In the genomic region with DNA sequence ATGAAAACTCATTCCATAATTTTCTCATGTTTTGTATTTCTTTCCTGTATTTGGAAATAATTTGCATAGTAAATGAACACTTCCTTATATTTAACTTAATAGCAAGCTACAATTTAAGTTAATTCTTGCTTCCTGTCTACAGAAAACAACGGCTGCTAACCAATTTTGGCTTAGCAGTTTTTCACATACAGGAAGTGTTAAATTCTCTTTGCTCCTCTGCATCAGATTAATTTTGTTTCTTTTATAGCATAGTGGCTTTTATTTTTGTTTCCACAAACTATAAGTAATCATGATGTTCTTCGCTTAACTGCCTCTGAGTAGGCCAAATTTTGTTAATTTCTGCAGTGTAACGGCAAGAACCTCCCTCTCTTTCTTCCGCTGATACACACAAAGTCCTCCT, we compare ENCODE assay signal across 18 cellular contexts.
DNase-seq lines count a peak whose midpoint lies in the region; ATAC-seq and TF ChIP-seq lines count a peak whose summit lies in the region.
"Had no signal": no experiment of that assay in that cellular context is flagged by ENCODE, and none has a peak within 500 bp of the region (broad histone marks: within the 10 kb centered on the region; RNA-seq: fewer than 3 reads in every experiment).

No MANE protein-coding gene starts in this region.

- H3K27ac ChIP-seq in BLaER1 (no peak overlapping the region), SK-N-MC (peak overlapping the region; percentile 44; the same call in 1 of the 2 replicates), Peyer's patch (no peak overlapping the region)
- H3K27ac ChIP-seq: BLaER1 treated with 17β-estradiol and CSF1 and Interleukin-3, amounts not matched to agents 10 nM and 100 nM had no signal

- H2AFZ ChIP-seq in Loucy (ENCODE audit: low read length) = peak overlapping the region; percentile 56
- H2AFZ ChIP-seq: GM23338 had no signal

- intact Hi-C loops in activated CD4-positive, alpha-beta memory T cell treated with anti-CD3 and anti-CD28 coated beads for 36 hours (cut with micrococcal nuclease) = no loop called here

- no peaks in the 10 kb centered on the region for H3K36me3 ChIP-seq in BLaER1
- no peaks in the 10 kb centered on the region for H3K36me3 ChIP-seq in Loucy (ENCODE audit: insufficient read depth, low read length)
- no peaks in the 10 kb centered on the region for H3K36me3 ChIP-seq in SK-N-MC (ENCODE audit: insufficient read depth, low read length)
- no peaks in the 10 kb centered on the region for H3K36me3 ChIP-seq in Peyer's patch
- H3K36me3 ChIP-seq: BLaER1 treated with 17β-estradiol and CSF1 and Interleukin-3, amounts not matched to agents 10 nM and 100 nM; HAP-1 had no signal

- ATAC-seq in natural killer cell treated with Interleukin-12 subunit alpha and Interleukin-12 subunit beta and Interleukin-15 and Interleukin-18, amount 100 ng/mL, for 72 hours = no peak
- ATAC-seq: GM23338 had no signal

- H3K9me3 ChIP-seq in BLaER1 (no peaks in the 10 kb centered on the region), Loucy (ENCODE audit: insufficient read depth, low read depth, low read length) (no peaks in the 10 kb centered on the region), SK-N-MC (ENCODE audit: low read depth, low read length) (no peaks in the 10 kb centered on the region), Peyer's patch (no peaks in the 10 kb centered on the region)
- H3K9me3 ChIP-seq: BLaER1 treated with 17β-estradiol and CSF1 and Interleukin-3, amounts not matched to agents 10 nM and 100 nM; HAP-1 had no signal

- H3K4me3 ChIP-seq in BLaER1 (no peak overlapping the region), Loucy (ENCODE audit: low read length, poor library complexity, severe bottlenecking) (peak overlapping the region; percentile 35), SK-N-MC (peak overlapping the region; percentile 21; the same call in 1 of the 2 replicates), Peyer's patch (no peak overlapping the region)
- H3K4me3 ChIP-seq: BLaER1 treated with 17β-estradiol and CSF1 and Interleukin-3, amounts not matched to agents 10 nM and 100 nM; GM23338; HAP-1 had no signal

- H4K20me1 ChIP-seq in BLaER1 (no peaks in the 10 kb centered on the region), Loucy (ENCODE audit: insufficient read depth, low read length, poor library complexity, severe bottlenecking) (no peaks in the 10 kb centered on the region)
- H4K20me1 ChIP-seq: BLaER1 treated with 17β-estradiol and CSF1 and Interleukin-3, amounts not matched to agents 10 nM and 100 nM had no signal

- no peaks in the 10 kb centered on the region for H3F3A ChIP-seq in Loucy (ENCODE audit: low read depth)

- TF ChIP-seq CTCF in Loucy (conservative IDR thresholded peaks at IDR 0.05; ENCODE audit: low read length) (no peak), Peyer's patch (IDR thresholded peaks at IDR 0.05) (no peak)

- H3K9ac ChIP-seq in BLaER1 (no peak overlapping the region), Loucy (ENCODE audit: low read depth, low read length, poor library complexity, severe bottlenecking) (peak overlapping the region; percentile 8), SK-N-MC (ENCODE audit: insufficient read length) (no peak overlapping the region)
- H3K9ac ChIP-seq: BLaER1 treated with 17β-estradiol and CSF1 and Interleukin-3, amounts not matched to agents 10 nM and 100 nM had no signal

- TF ChIP-seq POLR2A in Peyer's patch (IDR thresholded peaks at IDR 0.05) = no peak

- H3K36me3 Mint-ChIP-seq in natural killer cell treated with Interleukin-12 subunit alpha and Interleukin-12 subunit beta and Interleukin-15 and Interleukin-18, amount 100 ng/mL, for 72 hours = no peaks in the 10 kb centered on the region
- H3K36me3 Mint-ChIP-seq in activated CD4-positive, alpha-beta memory T cell treated with anti-CD3 and anti-CD28 coated beads for 36 hours = no peaks in the 10 kb centered on the region
- H3K36me3 Mint-ChIP-seq: CD14-positive monocyte; CD8-positive, alpha-beta memory T cell had no signal

- no peaks in the 10 kb centered on the region for H3K9me3 Mint-ChIP-seq in natural killer cell treated with Interleukin-12 subunit alpha and Interleukin-12 subunit beta and Interleukin-15 and Interleukin-18, amount 100 ng/mL, for 72 hours
- no peaks in the 10 kb centered on the region for H3K9me3 Mint-ChIP-seq in activated CD4-positive, alpha-beta memory T cell treated with anti-CD3 and anti-CD28 coated beads for 36 hours
- H3K9me3 Mint-ChIP-seq: CD14-positive monocyte; CD4-positive, alpha-beta T cell; GM23338; HFFc6 had no signal

- no peaks in the 10 kb centered on the region for H3K9me2 ChIP-seq in Loucy (replicated peaks; ENCODE audit: low read depth, low read length)

- peak overlapping the region in 1 of 2 donors; percentile 72 for H3K27ac Mint-ChIP-seq in natural killer cell treated with Interleukin-12 subunit alpha and Interleukin-12 subunit beta and Interleukin-15 and Interleukin-18, amount 100 ng/mL, for 72 hours
- H3K27ac Mint-ChIP-seq in activated CD4-positive, alpha-beta memory T cell treated with anti-CD3 and anti-CD28 coated beads for 36 hours = no peak overlapping the region
- H3K27ac Mint-ChIP-seq: B cell; CD14-positive monocyte; CD4-positive, alpha-beta T cell; CD8-positive, alpha-beta memory T cell; GM23338; HFFc6 had no signal

- H3K4me3 Mint-ChIP-seq in natural killer cell treated with Interleukin-12 subunit alpha and Interleukin-12 subunit beta and Interleukin-15 and Interleukin-18, amount 100 ng/mL, for 72 hours = peak overlapping the region; percentile 22
- no peak overlapping the region for H3K4me3 Mint-ChIP-seq in activated CD4-positive, alpha-beta memory T cell treated with anti-CD3 and anti-CD28 coated beads for 36 hours
- H3K4me3 Mint-ChIP-seq: B cell; CD14-positive monocyte; CD4-positive, alpha-beta T cell; CD8-positive, alpha-beta memory T cell; GM23338; HFFc6 had no signal

- H3K4me1 Mint-ChIP-seq in natural killer cell treated with Interleukin-12 subunit alpha and Interleukin-12 subunit beta and Interleukin-15 and Interleukin-18, amount 100 ng/mL, for 72 hours (ENCODE audit: low read depth in 2 of 2) = peaks cover 21% of the 10 kb centered on the region in 2 donors
- H3K4me1 Mint-ChIP-seq in activated CD4-positive, alpha-beta memory T cell treated with anti-CD3 and anti-CD28 coated beads for 36 hours (ENCODE audit: low read depth) = no peaks in the 10 kb centered on the region
- H3K4me1 Mint-ChIP-seq: B cell; CD14-positive monocyte; CD8-positive, alpha-beta memory T cell had no signal

- POLR2A ChIA-PET in activated CD4-positive, alpha-beta memory T cell treated with anti-CD3 and anti-CD28 coated beads for 36 hours (lab: Charles Lee) = no interaction called here

- H3K79me2 ChIP-seq in Loucy (ENCODE audit: insufficient read depth, low read length) = no peaks in the 10 kb centered on the region

- H3K27me3 Mint-ChIP-seq in natural killer cell treated with Interleukin-12 subunit alpha and Interleukin-12 subunit beta and Interleukin-15 and Interleukin-18, amount 100 ng/mL, for 72 hours = no peaks in the 10 kb centered on the region
- H3K27me3 Mint-ChIP-seq in activated CD4-positive, alpha-beta memory T cell treated with anti-CD3 and anti-CD28 coated beads for 36 hours = peaks cover 1% of the 10 kb centered on the region
- H3K27me3 Mint-ChIP-seq: B cell; CD4-positive, alpha-beta T cell; CD8-positive, alpha-beta memory T cell had no signal

- peaks cover 6% of the 10 kb centered on the region; the same call in 1 of the 2 replicates for H3K4me1 ChIP-seq in BLaER1
- peaks cover 45% of the 10 kb centered on the region for H3K4me1 ChIP-seq in Loucy (ENCODE audit: insufficient read depth, low read length, poor library complexity, severe bottlenecking)
- H3K4me1 ChIP-seq in Peyer's patch = no peaks in the 10 kb centered on the region
- H3K4me1 ChIP-seq: HAP-1 had no signal

- CTCF ChIA-PET in activated CD4-positive, alpha-beta memory T cell treated with anti-CD3 and anti-CD28 coated beads for 36 hours (lab: Charles Lee) = no interaction called here

- peak overlapping the region; percentile 27; the same call in 1 of the 2 replicates for H3K4me2 ChIP-seq in BLaER1
- H3K4me2 ChIP-seq in Loucy (ENCODE audit: low read depth, low read length, poor library complexity, severe bottlenecking) = peak overlapping the region; percentile 60
- H3K4me2 ChIP-seq: GM23338 had no signal

- H3K27me3 ChIP-seq in BLaER1 (no peaks in the 10 kb centered on the region), Loucy (ENCODE audit: insufficient read depth, low read length, poor library complexity, severe bottlenecking) (no peaks in the 10 kb centered on the region), Peyer's patch (no peaks in the 10 kb centered on the region)
- H3K27me3 ChIP-seq: BLaER1 treated with 17β-estradiol and CSF1 and Interleukin-3, amounts not matched to agents 10 nM and 100 nM had no signal

- DNase-seq in SK-N-MC (ENCODE audit: low read depth, low spot score) (no peak), Peyer's patch (no peak)
- DNase-seq in natural killer cell treated with Interleukin-12 subunit alpha and Interleukin-12 subunit beta and Interleukin-15 and Interleukin-18, amount 100 ng/mL, for 72 hours (ENCODE audit: low spot score) = no peak
- DNase-seq in activated CD4-positive, alpha-beta memory T cell treated with anti-CD3 and anti-CD28 coated beads for 36 hours = no peak
- no peak for DNase-seq in activated CD8-positive, alpha-beta memory T cell treated with anti-CD3 and anti-CD28 coated beads, Interleukin-2, amount 50 U/mL, for 4 hours
- DNase-seq: CD4-positive, alpha-beta T cell; CD8-positive, alpha-beta memory T cell; DMS 273 treated with DMSO at 0.1 percent for 48 hours; DMS79; GF-D8; HFFc6 had no signal

Comparison
In these comparisons a context has a peak if more than half of its experiments do, and no peak if none do; other contexts are left out.
1. H3K4me3 ChIP-seq: peak in Loucy (single experiment) and SK-N-MC (single experiment); none in BLaER1 (single experiment) and Peyer's patch (0 of 4).